In the genomic region with DNA sequence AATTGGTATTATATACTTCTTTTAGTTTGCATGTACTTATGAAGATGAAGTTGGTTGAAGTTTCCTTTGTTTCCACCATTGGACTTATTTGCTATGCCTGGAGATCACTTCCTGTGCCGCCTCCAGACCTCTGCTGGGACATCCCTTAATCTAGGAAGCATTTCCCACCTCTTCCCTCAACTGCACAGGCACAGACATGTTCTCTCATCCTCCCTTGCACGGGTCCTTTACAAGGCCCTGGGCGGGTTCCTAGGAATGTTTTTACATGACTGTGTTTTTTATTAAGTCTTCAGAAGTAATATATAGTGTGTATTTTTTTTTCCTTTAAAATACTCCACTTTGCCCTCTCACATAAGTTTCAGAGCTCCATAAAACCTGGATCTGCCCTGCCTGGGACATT, we compare ENCODE assay signal across 20 cellular contexts. TPM values are rescaled to one million over a fixed set of nuclear protein-coding genes. Genes with fewer than 3 reads are reported as not detected.
DNase-seq lines count a peak whose midpoint lies in the region; ATAC-seq and TF ChIP-seq lines count a peak whose summit lies in the region.
"Had no signal": no experiment of that assay in that cellular context is flagged by ENCODE, and none has a peak within 500 bp of the region (broad histone marks: within the 10 kb centered on the region; RNA-seq: fewer than 3 reads in every experiment).

No MANE protein-coding gene starts in this region.

- H3K9ac ChIP-seq in endodermal cell (ENCODE audit: extremely low read depth, low read length, poor library complexity, severe bottlenecking), result no peak overlapping the region

- ATAC-seq in gastrocnemius medialis (no peak), GM21360 (IDR thresholded peaks at IDR 0.05; ENCODE audit: unreplicated experiment) (no peak)
- ATAC-seq: A549; esophagus mucosa; stimulated activated effector memory CD8-positive, alpha-beta T cell treated with anti-CD3 and anti-CD28 coated beads, Interleukin-12 subunit alpha, Interleukin-12 subunit beta, amount 100 ng/mL, for 72 hours had no signal

- H3K27ac ChIP-seq in KOPT-K1 (ENCODE audit: low read depth, low read length, poor library complexity, severe bottlenecking) (peak overlapping the region; percentile 99), endodermal cell (ENCODE audit: low read depth, low read length) (peak overlapping the region; percentile 22), gastrocnemius medialis (peak overlapping the region; percentile 60 to 78 (median 74)), OCI-LY7 (ENCODE audit: low read depth, low read length, poor library complexity, severe bottlenecking) (no peak overlapping the region)
- H3K27ac ChIP-seq: A549, VCaP had no signal

- H3K4me2 ChIP-seq in OCI-LY7 (ENCODE audit: low read length), result no peak overlapping the region
- H3K4me2 ChIP-seq: A549 had no signal

- intact Hi-C loops in gastrocnemius medialis (cut with DNase I; ENCODE audit: low total_unique reads) (no loop called here), OCI-LY7 (cut with micrococcal nuclease; ENCODE audit: unreplicated experiment) (no loop called here)

- H4K20me1 ChIP-seq in OCI-LY7 (ENCODE audit: insufficient read depth, low read length), result peaks cover 46% of the 10 kb centered on the region

- no peak overlapping the region for H2AFZ ChIP-seq in OCI-LY7 (ENCODE audit: low read length)

- H3K9me3 ChIP-seq in KOPT-K1 (ENCODE audit: insufficient read depth, low read length, poor library complexity, severe bottlenecking), result no peaks in the 10 kb centered on the region
- no peaks in the 10 kb centered on the region for H3K9me3 ChIP-seq in endodermal cell (ENCODE audit: control insufficient read depth, low read length)
- no peaks in the 10 kb centered on the region for H3K9me3 ChIP-seq in gastrocnemius medialis
- H3K9me3 ChIP-seq in OCI-LY7 (ENCODE audit: low read length), result no peaks in the 10 kb centered on the region
- H3K9me3 ChIP-seq: A549, MG63 had no signal

- H3K4me3 ChIP-seq in endodermal cell (ENCODE audit: low read length) (no peak overlapping the region), gastrocnemius medialis (no peak overlapping the region), OCI-LY7 (ENCODE audit: low read depth, low read length, poor library complexity, severe bottlenecking) (no peak overlapping the region)
- H3K4me3 ChIP-seq: A549, MG63 had no signal

- no peak for DNase-seq in activated T-cell treated with anti-CD3 and anti-CD28 coated beads, Interleukin-2, amount 50 U/mL, for 24 hours
- no peak for DNase-seq in activated T-cell treated with anti-CD3 and anti-CD28 coated beads, Interleukin-2, amount 50 U/mL, for 48 hours
- no peak for DNase-seq in endodermal cell
- no peak for DNase-seq in gastrocnemius medialis
- DNase-seq in stimulated activated naive CD4-positive, alpha-beta T cell (lab: John Stamatoyannopoulos, UW), result no peak
- no peak for DNase-seq in OCI-LY7 (ENCODE audit: low spot score)
- DNase-seq: MG63; NCI-H1694; NCI-H345; stimulated activated CD4-positive, alpha-beta T cell treated with anti-CD3 and anti-CD28 coated beads, Interleukin-12 subunit alpha, Interleukin-12 subunit beta, amount 100 ng/mL, for 4 hours; T-helper 1 cell had no signal

- peaks cover 8% of the 10 kb centered on the region for H3K36me3 ChIP-seq in KOPT-K1 (ENCODE audit: insufficient read depth, low read length)
- no peaks in the 10 kb centered on the region for H3K36me3 ChIP-seq in endodermal cell (ENCODE audit: control insufficient read depth, insufficient read depth, low read length)
- no peaks in the 10 kb centered on the region for H3K36me3 ChIP-seq in gastrocnemius medialis
- H3K36me3 ChIP-seq in OCI-LY7 (ENCODE audit: insufficient read depth, low read length), result peaks cover 98% of the 10 kb centered on the region
- H3K36me3 ChIP-seq: MG63 had no signal

- peak overlapping the region; percentile 98 for H3K27ac Mint-ChIP-seq in activated T-cell treated with anti-CD3 and anti-CD28 coated beads, Interleukin-2, amount 50 U/mL, for 24 hours
- H3K27ac Mint-ChIP-seq in endodermal cell, result no peak overlapping the region
- H3K27ac Mint-ChIP-seq: dendritic cell treated with granulocyte-macrophage colony-stimulating factor and Interleukin-4, amounts not matched to agents 40 ng/mL and 50 ng/mL, for 4 days; type B pancreatic cell had no signal

- TF ChIP-seq CTCF in endodermal cell (conservative IDR thresholded peaks at IDR 0.05), result no peak
- TF ChIP-seq CTCF in gastrocnemius medialis (IDR thresholded peaks at IDR 0.05 in 4 of 5, conservative IDR thresholded peaks at IDR 0.05 in 1 of 5), result no peak
- no peak for TF ChIP-seq CTCF in OCI-LY7 (conservative IDR thresholded peaks at IDR 0.05; ENCODE audit: low read length)

- no peaks in the 10 kb centered on the region for H3K9me3 Mint-ChIP-seq in activated T-cell treated with anti-CD3 and anti-CD28 coated beads, Interleukin-2, amount 50 U/mL, for 24 hours
- no peaks in the 10 kb centered on the region for H3K9me3 Mint-ChIP-seq in endodermal cell
- H3K9me3 Mint-ChIP-seq: dendritic cell treated with granulocyte-macrophage colony-stimulating factor and Interleukin-4, amounts not matched to agents 40 ng/mL and 50 ng/mL, for 4 days; stimulated activated effector memory CD8-positive, alpha-beta T cell treated with anti-CD3 and anti-CD28 coated beads, Interleukin-12 subunit alpha, Interleukin-12 subunit beta, amount 100 ng/mL, for 72 hours; type B pancreatic cell had no signal

- WGBS in endodermal cell (ENCODE audit: insufficient coverage in 1 of 2, insufficient read length in 1 of 2), 2 experiments, result 100% methylated on average over 2 of the region's 3 CpGs; no CpG with 5 or more reads in 1 of the 2 experiments

- H3K27me3 Mint-ChIP-seq in activated T-cell treated with anti-CD3 and anti-CD28 coated beads, Interleukin-2, amount 50 U/mL, for 24 hours, result no peaks in the 10 kb centered on the region
- peaks cover 3% of the 10 kb centered on the region for H3K27me3 Mint-ChIP-seq in endodermal cell (ENCODE audit: insufficient read depth)
- H3K27me3 Mint-ChIP-seq: brain; dendritic cell treated with granulocyte-macrophage colony-stimulating factor and Interleukin-4, amounts not matched to agents 40 ng/mL and 50 ng/mL, for 4 days; type B pancreatic cell had no signal

- no TSS peak for BruUV-seq in OCI-LY7 (replicated peaks; lab: Mats Ljungman, UMichigan)

- TF ChIP-seq POLR2A in gastrocnemius medialis (IDR thresholded peaks at IDR 0.05), result no peak

- no peak overlapping the region for H3K4me3 Mint-ChIP-seq in activated T-cell treated with anti-CD3 and anti-CD28 coated beads, Interleukin-2, amount 50 U/mL, for 24 hours
- no peak overlapping the region for H3K4me3 Mint-ChIP-seq in endodermal cell
- H3K4me3 Mint-ChIP-seq: brain; dendritic cell treated with granulocyte-macrophage colony-stimulating factor and Interleukin-4, amounts not matched to agents 40 ng/mL and 50 ng/mL, for 4 days; type B pancreatic cell had no signal

- POLR2A ChIA-PET in OCI-LY7 (lab: Charles Lee), result interaction anchor here (1.1 to 1.4 kb wide), 2 partner anchors 25 to 27 kb away, joined by 3 to 5 read pairs; no protein-coding TSS in a partner anchor

- H3K4me1 Mint-ChIP-seq in activated T-cell treated with anti-CD3 and anti-CD28 coated beads, Interleukin-2, amount 50 U/mL, for 24 hours (ENCODE audit: low read depth), result peaks cover 88% of the 10 kb centered on the region
- peaks cover 20% of the 10 kb centered on the region for H3K4me1 Mint-ChIP-seq in endodermal cell

- CTCF ChIA-PET in OCI-LY7 (lab: Charles Lee; ENCODE audit: unreplicated experiment), result no interaction called here

- H3K79me2 ChIP-seq in OCI-LY7 (ENCODE audit: insufficient read depth, low read depth, low read length), result peaks cover 100% of the 10 kb centered on the region

- no peaks in the 10 kb centered on the region for H3K27me3 ChIP-seq in endodermal cell (ENCODE audit: control insufficient read depth, insufficient read depth, low read length, poor library complexity, severe bottlenecking)
- no peaks in the 10 kb centered on the region for H3K27me3 ChIP-seq in gastrocnemius medialis
- H3K27me3 ChIP-seq: MG63 had no signal

- in situ Hi-C loops in gastrocnemius medialis (cut with MboI; ENCODE audit: low sequenced_read_pairs in 4 of 4), result no loop called here

- no peaks in the 10 kb centered on the region for H3K4me1 ChIP-seq in endodermal cell (ENCODE audit: control insufficient read depth, insufficient read depth, low read length)
- peaks cover 47 to 52% of the 10 kb centered on the region in 2 donors for H3K4me1 ChIP-seq in gastrocnemius medialis
- H3K4me1 ChIP-seq in OCI-LY7 (ENCODE audit: insufficient read depth, low read length, poor library complexity, severe bottlenecking), result peaks cover 72% of the 10 kb centered on the region

- peaks cover 69% of the 10 kb centered on the region for H3K36me3 Mint-ChIP-seq in activated T-cell treated with anti-CD3 and anti-CD28 coated beads, Interleukin-2, amount 50 U/mL, for 24 hours (ENCODE audit: low read depth)
- H3K36me3 Mint-ChIP-seq in endodermal cell (ENCODE audit: low read depth), result no peaks in the 10 kb centered on the region

- H3K9me2 ChIP-seq in OCI-LY7 (ENCODE audit: insufficient read depth, low read length), result no peaks in the 10 kb centered on the region

RNA-seq across cellular contexts. Expression of a gene that starts 51.0 kb away (rescaled TPM):
- total RNA-seq in endodermal cell (10 to 100 TPM in 1 of 2 donors, 1 to 10 TPM in 1; 6.2 to 10.8 TPM), gastrocnemius medialis (10 to 100 TPM in 1 of 4 donors, 1 to 10 TPM in 3; 4.6 to 21.4 (median 9.5) TPM), OCI-LY7 (2022) (133 and 169 TPM in 2 replicates)
- 22.2 TPM for polyA plus RNA-seq in endodermal cell (2013, experiment 1 of 2)
- polyA plus RNA-seq in endodermal cell (2013, experiment 2 of 2), result 19.4 TPM
- 98.7 and 148 TPM in 2 replicates for total RNA-seq in OCI-LY7 (2014; rRNA removed; shearing (Covaris generic))

Comparison
In these comparisons a context has a peak if more than half of its experiments do, and no peak if none do; other contexts are left out.
1. RNA of a gene that starts 51.0 kb away (total RNA-seq): 98.7 to 169 TPM in OCI-LY7; 6.2 to 10.8 TPM in endodermal cell and 4.6 to 21.4 TPM in gastrocnemius medialis; every median in the first group is over 4 times any median in the second.